1 cellular context compared by ENCODE assay signal in genomic region chr17:50132104-50132794, GRCh38.
TF ChIP-seq lines count a peak whose summit lies in the region.

No MANE protein-coding gene starts in this region.

TF ChIP-seq in endothelial cell of umbilical vein, 7 proteins besides CTCF, POLR2A, EP300 and RAD21:
- peak; percentile 17 for TF ChIP-seq POLR2AphosphoS5 (IDR thresholded peaks at IDR 0.05; ENCODE audit: insufficient read depth, low read depth, low read length)
- TF ChIP-seq FOS (IDR thresholded peaks at IDR 0.05; ENCODE audit: borderline replicate concordance, insufficient read depth, low read length): no peak
